12 cellular contexts compared by ENCODE assay signal in the genomic region with DNA sequence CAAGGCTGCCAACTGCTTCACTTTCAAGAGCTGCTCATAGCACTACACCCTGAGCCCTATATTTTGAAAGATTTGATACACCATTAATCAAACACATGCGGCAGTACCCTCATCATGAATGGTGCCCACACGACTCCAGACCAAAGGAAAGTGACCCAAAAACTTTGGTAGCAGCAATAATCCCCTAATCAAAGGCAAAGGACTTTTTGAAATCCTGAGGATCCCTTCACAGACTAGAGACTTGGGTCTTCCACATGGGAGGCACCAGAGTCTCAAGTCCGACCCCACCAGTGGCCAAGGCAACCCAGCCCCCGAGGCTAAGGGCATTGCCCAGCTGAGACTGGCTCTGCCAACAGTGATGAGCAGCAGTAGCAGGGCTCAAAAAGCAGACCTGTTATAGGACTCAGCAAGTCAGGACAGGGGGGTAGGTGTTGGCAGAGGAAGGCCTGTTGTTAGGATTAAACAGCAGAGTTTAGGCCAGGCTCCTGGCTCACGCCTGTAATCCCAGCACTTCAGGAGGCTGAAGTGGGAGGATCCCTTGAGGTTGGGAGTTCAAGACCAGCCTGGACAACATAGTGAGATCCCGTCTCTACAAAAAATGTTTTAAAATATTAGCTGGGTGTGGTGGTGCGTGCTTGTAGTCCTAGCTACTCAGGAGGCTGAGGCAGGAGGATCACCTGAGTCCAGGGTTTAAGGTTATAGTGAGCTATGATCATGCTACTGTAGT. TPM values are rescaled to one million over a fixed set of nuclear protein-coding genes. Genes with fewer than 3 reads are reported as not detected.
A peak's percentile ranks its signal among the peaks of the same experiment; 100 is the strongest.
DNase-seq lines count a peak whose midpoint lies in the region; ATAC-seq and TF ChIP-seq lines count a peak whose summit lies in the region.
"Had no signal": no experiment of that assay in that cellular context is flagged by ENCODE, and none has a peak within 500 bp of the region (broad histone marks: within the 10 kb centered on the region; RNA-seq: fewer than 3 reads in every experiment).

No MANE protein-coding gene starts in this region.

- 73% methylated on average over 7 of the region's 7 CpGs for WGBS in right cardiac atrium
- WGBS in adrenal gland, 4 donors = 71 to 76% (median 73%) methylated on average over 4 to 7 of the region's 7 CpGs

- intact Hi-C loops in right cardiac atrium (cut with DNase I) = loop anchor here in 1 of 4 donors (5.0 kb wide), 1 partner anchor 78 kb away; a partner anchor contains a TSS
- intact Hi-C loops in Right ventricle myocardium superior (cut with DNase I) = no loop called here
- intact Hi-C loops in adrenal gland (cut with DNase I) = no loop called here
- intact Hi-C loops in head of caudate nucleus (cut with DNase I) = loop anchor here (5.0 kb wide), 1 partner anchor 78 kb away; a partner anchor contains a TSS

- H3K27ac ChIP-seq in right cardiac atrium (ENCODE audit: low read length) (peak overlapping the region; percentile 66), adrenal gland (peak overlapping the region in 4 of 5 donors; percentile 14 to 70 (median 50)), muscle layer of duodenum (ENCODE audit: low read length) (peak overlapping the region; percentile 32)

- peaks cover 0 to 25% of the 10 kb centered on the region in 2 donors for H3K36me3 ChIP-seq in adrenal gland (replicated peaks in 1 of 2)
- peaks cover 22 to 26% of the 10 kb centered on the region in 2 donors for H3K36me3 ChIP-seq in muscle layer of duodenum (ENCODE audit: control insufficient read depth in 1 of 2, insufficient read depth in 2 of 2, low read length in 2 of 2)

- H3K27me3 ChIP-seq in right cardiac atrium (ENCODE audit: control insufficient read depth, insufficient read depth) (no peaks in the 10 kb centered on the region), adrenal gland (no peaks in the 10 kb centered on the region), muscle layer of duodenum (ENCODE audit: low read depth, low read length) (no peaks in the 10 kb centered on the region)

- TF ChIP-seq POLR2A in adrenal gland (IDR thresholded peaks at IDR 0.05) = no peak

- no peak overlapping the region for H3K4me3 ChIP-seq in right cardiac atrium (ENCODE audit: low read length)
- peak overlapping the region in 1 of 4 donors; percentile 15 for H3K4me3 ChIP-seq in adrenal gland
- H3K4me3 ChIP-seq in muscle layer of duodenum (ENCODE audit: low read depth in 1 of 2, low read length in 2 of 2) = peak overlapping the region; percentile 9 to 27

- H3K4me1 ChIP-seq in right cardiac atrium (ENCODE audit: control insufficient read depth, insufficient read depth, low read length) = peaks cover 7% of the 10 kb centered on the region
- peaks cover 41 to 63% of the 10 kb centered on the region in 2 donors for H3K4me1 ChIP-seq in adrenal gland (replicated peaks in 1 of 2)
- peaks cover 23 to 25% of the 10 kb centered on the region in 2 donors for H3K4me1 ChIP-seq in muscle layer of duodenum (ENCODE audit: control insufficient read depth in 1 of 2, insufficient read depth in 2 of 2, low read length in 2 of 2)

- H3K9me3 ChIP-seq in right cardiac atrium (ENCODE audit: control insufficient read depth, low read length) (no peaks in the 10 kb centered on the region), adrenal gland (replicated peaks in 1 of 3) (no peaks in the 10 kb centered on the region), muscle layer of duodenum (ENCODE audit: control insufficient read depth in 1 of 2, low read length in 2 of 2) (no peaks in the 10 kb centered on the region)

- no peak for TF ChIP-seq CTCF in adrenal gland (IDR thresholded peaks at IDR 0.05)

- no peak for ATAC-seq in right cardiac atrium
- no peak for ATAC-seq in Right ventricle myocardium superior (ENCODE audit: poor library complexity)

- DNase-seq in right cardiac atrium (no peak), Right ventricle myocardium superior (no peak), adrenal gland (no peak), NCI-H2081 treated with DMSO at 0.1 percent for 48 hours (lab: John Stamatoyannopoulos, UW) (no peak), head of caudate nucleus (no peak), NCI-H1930 (lab: John Stamatoyannopoulos, UW) (no peak)
- DNase-seq in stimulated activated CD4-positive, alpha-beta T cell treated with anti-CD3 and anti-CD28 coated beads, Interleukin-4, amount 100 ng/mL, for 4 hours = no peak
- DNase-seq: endodermal cell; KBM-7; kidney glomerular epithelial cell; stimulated activated CD4-positive, alpha-beta T cell treated with anti-CD3 and anti-CD28 coated beads, Interleukin-12 subunit alpha, Interleukin-12 subunit beta, amount 100 ng/mL, for 4 hours had no signal

RNA-seq across cellular contexts. Expression of a gene that starts 3.2 kb away (rescaled TPM):
- total RNA-seq in right cardiac atrium (10 to 100 TPM; 20.5 to 25.7 (median 21.4) TPM), Right ventricle myocardium superior (15.4 TPM), adrenal gland (10 to 100 TPM; 36.8 to 82.4 (median 59.1) TPM)
- polyA plus RNA-seq in right cardiac atrium (9.8 TPM), adrenal gland (10 to 100 TPM; 12.6 to 56.6 (median 23.6) TPM)

RNA-seq across cellular contexts. Expression of a gene that starts 50.2 kb away (rescaled TPM):
- 10 to 100 TPM in 2 of 4 donors, 1 to 10 TPM in 2; 9.1 to 10.7 (median 10.2) TPM for total RNA-seq in right cardiac atrium
- 7.7 TPM for polyA plus RNA-seq in right cardiac atrium
- 8.0 TPM for total RNA-seq in Right ventricle myocardium superior
- 10 to 100 TPM in 3 of 8 donors, 1 to 10 TPM in 5; 4.3 to 13.2 (median 9.0) TPM for total RNA-seq in adrenal gland
- 10 to 100 TPM in 1 of 3 donors, 1 to 10 TPM in 2; 6.3 to 14.8 (median 8.4) TPM for polyA plus RNA-seq in adrenal gland
